Comparison of ENCODE assay signal across 30 cellular contexts in genomic region chr1:18776777-18777176, GRCh38.
"Had no signal": no experiment of that assay in that cellular context is flagged by ENCODE, and none has a peak within 500 bp of the region (broad histone marks: within the 10 kb centered on the region; RNA-seq: fewer than 3 reads in every experiment).

No MANE protein-coding gene starts in this region.

- H3K4me1 Mint-ChIP-seq: activated CD4-positive, alpha-beta T cell treated with anti-CD3 and anti-CD28 coated beads, Interleukin-2, amount 10 ng/mL, durations not matched to agents 24 days and 14 days; activated naive CD8-positive, alpha-beta T cell treated with anti-CD3 and anti-CD28 coated beads for 36 hours; activated T-helper 17 cell treated with anti-CD3 and anti-CD28 coated beads, Interleukin-2, amount 50 U/mL, for 72 hours; T-cell had no signal

- DNase-seq: activated CD4-positive, alpha-beta T cell treated with anti-CD3 and anti-CD28 coated beads for 1 hour; activated CD4-positive, alpha-beta T cell treated with anti-CD3 and anti-CD28 coated beads, Interleukin-2, amount 10 ng/mL, durations not matched to agents 24 days and 14 days; activated CD4-positive, alpha-beta T cell treated with anti-CD3 and anti-CD28 coated beads, Interleukin-2, amount 50 U/mL, for 4 hours; activated CD4-positive, CD25-positive, alpha-beta regulatory T cell; activated CD8-positive, alpha-beta T cell treated with anti-CD3 and anti-CD28 coated beads for 36 hours; activated effector memory CD4-positive, alpha-beta T cell treated with anti-CD3 and anti-CD28 coated beads, Interleukin-2, amount 50 U/mL, for 16 hours; activated naive CD4-positive, alpha-beta T cell; activated naive CD4-positive, alpha-beta T cell treated with anti-CD3 and anti-CD28 coated beads, Interleukin-2, amount 50 U/mL, for 16 hours; activated naive CD8-positive, alpha-beta T cell treated with anti-CD3 and anti-CD28 coated beads for 36 hours; activated T-cell treated with anti-CD3 and anti-CD28 coated beads, Interleukin-2, amount 50 U/mL, for 1 hour; activated T-cell treated with anti-CD3 and anti-CD28 coated beads, Interleukin-2, amount 50 U/mL, for 72 hours; amniotic stem cell; aorta; brain microvascular endothelial cell; central memory CD4-positive, alpha-beta T cell; NCI-H1048; NCI-H1105 treated with DMSO at 0.1 percent for 48 hours; NCI-H1436; NCI-H1694; NCI-H1930; NCI-H2081 treated with DMSO at 0.1 percent for 48 hours; NCI-H446; NCI-H510A treated with DMSO at 0.1 percent for 48 hours; NCI-H526 treated with DMSO at 0.1 percent for 48 hours; NK-92 treated with Interleukin-12 subunit alpha and Interleukin-12 subunit beta, amount 100 ng/mL, for 24 hours; PC-9; SHP77 treated with DMSO at 0.1 percent for 48 hours; T-cell; T-helper 17 cell had no signal

- H3K9me3 Mint-ChIP-seq: activated CD4-positive, alpha-beta T cell treated with anti-CD3 and anti-CD28 coated beads, Interleukin-2, amount 10 ng/mL, durations not matched to agents 24 days and 14 days; activated CD8-positive, alpha-beta T cell treated with anti-CD3 and anti-CD28 coated beads for 36 hours; activated naive CD8-positive, alpha-beta T cell treated with anti-CD3 and anti-CD28 coated beads for 36 hours; activated T-cell treated with anti-CD3 and anti-CD28 coated beads, Interleukin-2, amount 50 U/mL, for 72 hours; activated T-helper 17 cell treated with anti-CD3 and anti-CD28 coated beads, Interleukin-2, amount 50 U/mL, for 72 hours; T-cell had no signal

- H3K4me3 Mint-ChIP-seq: activated CD4-positive, alpha-beta T cell treated with anti-CD3 and anti-CD28 coated beads, Interleukin-2, amount 10 ng/mL, durations not matched to agents 24 days and 14 days; activated CD8-positive, alpha-beta T cell treated with anti-CD3 and anti-CD28 coated beads for 36 hours; activated naive CD8-positive, alpha-beta T cell treated with anti-CD3 and anti-CD28 coated beads for 36 hours; activated T-cell treated with anti-CD3 and anti-CD28 coated beads, Interleukin-2, amount 50 U/mL, for 72 hours; activated T-helper 17 cell treated with anti-CD3 and anti-CD28 coated beads, Interleukin-2, amount 50 U/mL, for 72 hours; T-cell; T-helper 17 cell had no signal

- H3K27ac Mint-ChIP-seq: activated CD8-positive, alpha-beta T cell treated with anti-CD3 and anti-CD28 coated beads for 36 hours; activated naive CD8-positive, alpha-beta T cell treated with anti-CD3 and anti-CD28 coated beads for 36 hours; activated T-cell treated with anti-CD3 and anti-CD28 coated beads, Interleukin-2, amount 50 U/mL, for 72 hours; activated T-helper 17 cell treated with anti-CD3 and anti-CD28 coated beads, Interleukin-2, amount 50 U/mL, for 72 hours; T-cell had no signal

- H3K36me3 Mint-ChIP-seq: activated naive CD8-positive, alpha-beta T cell treated with anti-CD3 and anti-CD28 coated beads for 36 hours; T-cell had no signal
